Comparison of ENCODE assay signal across 2 cellular contexts in the genomic region with DNA sequence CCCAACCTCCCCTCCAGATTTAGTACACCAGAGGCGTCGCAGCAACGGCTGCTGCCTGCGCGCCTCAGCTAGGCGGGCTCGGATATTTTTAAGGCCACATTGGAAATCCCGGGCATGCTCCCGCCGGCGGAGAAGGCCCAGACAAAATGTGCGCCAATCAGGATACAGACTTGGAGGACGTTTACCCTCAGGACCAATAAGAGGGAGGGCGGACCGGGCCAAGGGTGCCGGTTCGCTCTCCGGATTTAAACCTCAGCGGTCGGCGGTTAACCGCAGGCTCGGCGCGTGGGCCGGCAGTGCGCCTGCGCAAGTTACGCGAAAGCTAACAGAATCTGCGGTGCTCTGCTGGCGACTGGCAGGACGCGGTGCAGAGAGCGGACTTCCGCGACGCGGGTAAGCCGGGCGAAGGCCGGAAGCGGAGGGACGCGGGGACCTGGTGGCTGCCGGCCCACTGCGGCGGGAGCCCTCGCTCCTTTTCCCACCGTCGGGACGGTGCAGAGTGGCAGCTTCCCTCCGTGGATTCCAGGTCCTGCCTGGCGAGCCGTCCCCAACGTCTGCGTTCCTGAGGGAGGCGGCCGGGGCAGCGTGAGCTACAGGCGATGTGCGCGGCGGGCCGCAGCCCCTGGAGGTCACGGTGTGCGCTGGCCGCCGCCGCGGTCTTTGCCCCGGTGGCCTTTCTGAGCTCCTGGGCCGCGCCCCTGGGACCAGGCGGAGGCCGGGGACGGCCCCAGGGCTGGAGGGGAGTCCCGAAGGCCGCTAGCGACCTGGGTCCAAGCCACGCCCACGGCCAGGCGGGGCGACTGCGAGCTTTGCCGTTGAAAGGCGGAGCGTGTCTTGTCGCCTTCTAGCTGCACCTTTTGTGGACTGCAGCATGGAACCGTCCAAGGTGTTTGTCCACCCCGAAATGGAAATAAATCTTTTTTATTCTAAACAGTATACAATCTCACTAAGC.
TF ChIP-seq lines count a peak whose summit lies in the region.

A gene with protein sequence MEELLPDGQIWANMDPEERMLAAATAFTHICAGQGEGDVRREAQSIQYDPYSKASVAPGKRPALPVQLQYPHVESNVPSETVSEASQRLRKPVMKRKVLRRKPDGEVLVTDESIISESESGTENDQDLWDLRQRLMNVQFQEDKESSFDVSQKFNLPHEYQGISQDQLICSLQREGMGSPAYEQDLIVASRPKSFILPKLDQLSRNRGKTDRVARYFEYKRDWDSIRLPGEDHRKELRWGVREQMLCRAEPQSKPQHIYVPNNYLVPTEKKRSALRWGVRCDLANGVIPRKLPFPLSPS (plus strand): TSS at position 296 of the 952 bp plus-strand sequence. CDS start 11,701 bp downstream, outside the sequence.

TF ChIP-seq in HEK293, 187 proteins besides CTCF, POLR2A, EP300 and RAD21 (continued from another document and continues in another):
- TF ChIP-seq, protein P1, sequence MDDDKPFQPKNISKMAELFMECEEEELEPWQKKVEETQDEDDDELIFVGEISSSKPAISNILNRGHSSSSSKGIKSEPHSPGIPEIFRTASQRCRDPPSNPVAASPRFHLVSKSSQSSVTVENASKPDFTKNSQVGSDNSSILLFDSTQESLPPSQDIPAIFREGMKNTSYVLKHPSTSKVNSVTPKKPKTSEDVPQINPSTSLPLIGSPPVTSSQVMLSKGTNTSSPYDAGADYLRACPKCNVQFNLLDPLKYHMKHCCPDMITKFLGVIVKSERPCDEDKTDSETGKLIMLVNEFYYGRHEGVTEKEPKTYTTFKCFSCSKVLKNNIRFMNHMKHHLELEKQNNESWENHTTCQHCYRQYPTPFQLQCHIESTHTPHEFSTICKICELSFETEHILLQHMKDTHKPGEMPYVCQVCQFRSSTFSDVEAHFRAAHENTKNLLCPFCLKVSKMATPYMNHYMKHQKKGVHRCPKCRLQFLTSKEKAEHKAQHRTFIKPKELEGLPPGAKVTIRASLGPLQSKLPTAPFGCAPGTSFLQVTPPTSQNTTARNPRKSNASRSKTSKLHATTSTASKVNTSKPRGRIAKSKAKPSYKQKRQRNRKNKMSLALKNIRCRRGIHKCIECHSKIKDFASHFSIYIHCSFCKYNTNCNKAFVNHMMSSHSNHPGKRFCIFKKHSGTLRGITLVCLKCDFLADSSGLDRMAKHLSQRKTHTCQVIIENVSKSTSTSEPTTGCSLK (tag by site-specific recombination; IDR thresholded peaks at IDR 0.05): no peak
- TF ChIP-seq ZNF248 (tag by site-specific recombination; IDR thresholded peaks at IDR 0.05) (no peak), ZXDB (tag by site-specific recombination; IDR thresholded peaks at IDR 0.05) (peak; percentile 88), ZBTB20 (tag by site-specific recombination; IDR thresholded peaks at IDR 0.05) (peak; percentile 23; the same call in 1 of the 2 replicates), KLF9 (tag by site-specific recombination; IDR thresholded peaks at IDR 0.05; ENCODE audit: low read depth) (peak; percentile 83), ZNF664 (tag by site-specific recombination; IDR thresholded peaks at IDR 0.05) (no peak), ZNF391 (tag by site-specific recombination; IDR thresholded peaks at IDR 0.05; ENCODE audit: borderline replicate concordance, low read depth) (no peak), SCRT2 (tag by site-specific recombination; IDR thresholded peaks at IDR 0.05) (peak; percentile 68), ZBTB21 (tag by site-specific recombination; IDR thresholded peaks at IDR 0.05) (no peak), ZNF600 (tag by site-specific recombination; IDR thresholded peaks at IDR 0.05) (peak; percentile 95), WT1 (tag by site-specific recombination; IDR thresholded peaks at IDR 0.05) (no peak), ZNF2 (tag by site-specific recombination; IDR thresholded peaks at IDR 0.05) (peak; percentile 57; the same call in 1 of the 2 replicates), ZNF302 (tag by site-specific recombination; IDR thresholded peaks at IDR 0.05; ENCODE audit: low read depth) (no peak), ZNF354C (tag by site-specific recombination; IDR thresholded peaks at IDR 0.05; ENCODE audit: borderline replicate concordance, low read depth) (no peak), TCF7L2 (IDR thresholded peaks at IDR 0.05; ENCODE audit: borderline replicate concordance, low read depth, low read length) (no peak), ZNF221 (tag by site-specific recombination; IDR thresholded peaks at IDR 0.05; ENCODE audit: borderline replicate concordance) (no peak), ZIC2 (tag by site-specific recombination; IDR thresholded peaks at IDR 0.05) (peak; percentile 14; the same call in 1 of the 2 replicates), ZNF239 (tag by site-specific recombination; IDR thresholded peaks at IDR 0.05) (no peak), ZNF621 (tag by site-specific recombination; IDR thresholded peaks at IDR 0.05) (no peak), ZNF311 (tag by site-specific recombination; IDR thresholded peaks at IDR 0.05; ENCODE audit: borderline replicate concordance) (no peak), ZNF776 (tag by site-specific recombination; IDR thresholded peaks at IDR 0.05; ENCODE audit: borderline replicate concordance) (no peak)
- TF ChIP-seq, protein P2, sequence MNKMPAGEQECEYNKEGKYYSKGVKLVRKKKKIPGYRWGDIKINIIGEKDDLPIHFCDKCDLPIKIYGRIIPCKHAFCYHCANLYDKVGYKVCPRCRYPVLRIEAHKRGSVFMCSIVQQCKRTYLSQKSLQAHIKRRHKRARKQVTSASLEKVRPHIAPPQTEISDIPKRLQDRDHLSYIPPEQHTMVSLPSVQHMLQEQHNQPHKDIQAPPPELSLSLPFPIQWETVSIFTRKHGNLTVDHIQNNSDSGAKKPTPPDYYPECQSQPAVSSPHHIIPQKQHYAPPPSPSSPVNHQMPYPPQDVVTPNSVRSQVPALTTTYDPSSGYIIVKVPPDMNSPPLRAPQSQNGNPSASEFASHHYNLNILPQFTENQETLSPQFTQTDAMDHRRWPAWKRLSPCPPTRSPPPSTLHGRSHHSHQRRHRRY (tag by site-specific recombination; IDR thresholded peaks at IDR 0.05): no peak
- TF ChIP-seq, protein P3, sequence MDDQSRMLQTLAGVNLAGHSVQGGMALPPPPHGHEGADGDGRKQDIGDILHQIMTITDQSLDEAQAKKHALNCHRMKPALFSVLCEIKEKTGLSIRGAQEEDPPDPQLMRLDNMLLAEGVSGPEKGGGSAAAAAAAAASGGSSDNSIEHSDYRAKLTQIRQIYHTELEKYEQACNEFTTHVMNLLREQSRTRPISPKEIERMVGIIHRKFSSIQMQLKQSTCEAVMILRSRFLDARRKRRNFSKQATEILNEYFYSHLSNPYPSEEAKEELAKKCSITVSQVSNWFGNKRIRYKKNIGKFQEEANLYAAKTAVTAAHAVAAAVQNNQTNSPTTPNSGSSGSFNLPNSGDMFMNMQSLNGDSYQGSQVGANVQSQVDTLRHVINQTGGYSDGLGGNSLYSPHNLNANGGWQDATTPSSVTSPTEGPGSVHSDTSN (CRISPR knock-in tag; IDR thresholded peaks at IDR 0.05): 0 out of 2 replicates have a peak, but pooled peaks have one; percentile 40
- TF ChIP-seq, protein P4, sequence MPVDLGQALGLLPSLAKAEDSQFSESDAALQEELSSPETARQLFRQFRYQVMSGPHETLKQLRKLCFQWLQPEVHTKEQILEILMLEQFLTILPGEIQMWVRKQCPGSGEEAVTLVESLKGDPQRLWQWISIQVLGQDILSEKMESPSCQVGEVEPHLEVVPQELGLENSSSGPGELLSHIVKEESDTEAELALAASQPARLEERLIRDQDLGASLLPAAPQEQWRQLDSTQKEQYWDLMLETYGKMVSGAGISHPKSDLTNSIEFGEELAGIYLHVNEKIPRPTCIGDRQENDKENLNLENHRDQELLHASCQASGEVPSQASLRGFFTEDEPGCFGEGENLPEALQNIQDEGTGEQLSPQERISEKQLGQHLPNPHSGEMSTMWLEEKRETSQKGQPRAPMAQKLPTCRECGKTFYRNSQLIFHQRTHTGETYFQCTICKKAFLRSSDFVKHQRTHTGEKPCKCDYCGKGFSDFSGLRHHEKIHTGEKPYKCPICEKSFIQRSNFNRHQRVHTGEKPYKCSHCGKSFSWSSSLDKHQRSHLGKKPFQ (tag by site-specific recombination; IDR thresholded peaks at IDR 0.05): no peak

TF ChIP-seq in SK-N-SH, 30 proteins besides CTCF, POLR2A, EP300 and RAD21 (continued from another document):
- TF ChIP-seq, protein P5, sequence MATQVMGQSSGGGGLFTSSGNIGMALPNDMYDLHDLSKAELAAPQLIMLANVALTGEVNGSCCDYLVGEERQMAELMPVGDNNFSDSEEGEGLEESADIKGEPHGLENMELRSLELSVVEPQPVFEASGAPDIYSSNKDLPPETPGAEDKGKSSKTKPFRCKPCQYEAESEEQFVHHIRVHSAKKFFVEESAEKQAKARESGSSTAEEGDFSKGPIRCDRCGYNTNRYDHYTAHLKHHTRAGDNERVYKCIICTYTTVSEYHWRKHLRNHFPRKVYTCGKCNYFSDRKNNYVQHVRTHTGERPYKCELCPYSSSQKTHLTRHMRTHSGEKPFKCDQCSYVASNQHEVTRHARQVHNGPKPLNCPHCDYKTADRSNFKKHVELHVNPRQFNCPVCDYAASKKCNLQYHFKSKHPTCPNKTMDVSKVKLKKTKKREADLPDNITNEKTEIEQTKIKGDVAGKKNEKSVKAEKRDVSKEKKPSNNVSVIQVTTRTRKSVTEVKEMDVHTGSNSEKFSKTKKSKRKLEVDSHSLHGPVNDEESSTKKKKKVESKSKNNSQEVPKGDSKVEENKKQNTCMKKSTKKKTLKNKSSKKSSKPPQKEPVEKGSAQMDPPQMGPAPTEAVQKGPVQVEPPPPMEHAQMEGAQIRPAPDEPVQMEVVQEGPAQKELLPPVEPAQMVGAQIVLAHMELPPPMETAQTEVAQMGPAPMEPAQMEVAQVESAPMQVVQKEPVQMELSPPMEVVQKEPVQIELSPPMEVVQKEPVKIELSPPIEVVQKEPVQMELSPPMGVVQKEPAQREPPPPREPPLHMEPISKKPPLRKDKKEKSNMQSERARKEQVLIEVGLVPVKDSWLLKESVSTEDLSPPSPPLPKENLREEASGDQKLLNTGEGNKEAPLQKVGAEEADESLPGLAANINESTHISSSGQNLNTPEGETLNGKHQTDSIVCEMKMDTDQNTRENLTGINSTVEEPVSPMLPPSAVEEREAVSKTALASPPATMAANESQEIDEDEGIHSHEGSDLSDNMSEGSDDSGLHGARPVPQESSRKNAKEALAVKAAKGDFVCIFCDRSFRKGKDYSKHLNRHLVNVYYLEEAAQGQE (IDR thresholded peaks at IDR 0.05; ENCODE audit: low read depth, low read length): no peak; the same call in 1 of the 2 replicates
- no peak for TF ChIP-seq GATA2 (CRISPR knock-in tag; IDR thresholded peaks at IDR 0.05)
- TF ChIP-seq GABPA (IDR thresholded peaks at IDR 0.05; ENCODE audit: low read depth): no peak
- no peak for TF ChIP-seq CHD2 (IDR thresholded peaks at IDR 0.05; ENCODE audit: low read length, partially characterized antibody)
